In genomic region chr9:6080154-6080716, GRCh38 we compare ENCODE assay signal across 8 cellular contexts.
A peak's percentile ranks its signal among the peaks of the same experiment; 100 is the strongest.
DNase-seq lines count a peak whose midpoint lies in the region; ATAC-seq and TF ChIP-seq lines count a peak whose summit lies in the region.

No MANE protein-coding gene starts in this region.

- peak; percentile 54 for TF ChIP-seq POLR2A in GM18505 (IDR thresholded peaks at IDR 0.05; ENCODE audit: borderline replicate concordance, extremely low read depth, insufficient read depth, insufficient read length)

- peak; percentile 66 for DNase-seq in NCI-H226
- peak; percentile 61 for DNase-seq in activated CD4-positive, alpha-beta T cell treated with anti-CD3 and anti-CD28 coated beads, Interleukin-2, amount 10 ng/mL, durations not matched to agents 7 days and 5 days
- DNase-seq in dedifferentiated amniotic fluid mesenchymal stem cell (ENCODE audit: extremely low spot score): peak; percentile 85
- peak; percentile 98 for DNase-seq in left kidney (ENCODE audit: low read depth, low spot score)
- DNase-seq in stimulated activated CD4-positive, alpha-beta T cell treated with anti-CD3 and anti-CD28 coated beads, Interleukin-2, amount 100 ng/mL, for 24 hours: peak; percentile 73
- DNase-seq in cerebellar nuclear complex (lab: John Stamatoyannopoulos, UW): no peak

- peaks cover 10% of the 10 kb centered on the region for H3K4me1 Mint-ChIP-seq in activated CD4-positive, alpha-beta T cell treated with anti-CD3 and anti-CD28 coated beads, Interleukin-2, amount 10 ng/mL, durations not matched to agents 7 days and 5 days

- POLR2A ChIA-PET in activated CD4-positive, alpha-beta T cell treated with anti-CD3 and anti-CD28 coated beads, Interleukin-2, amount 10 ng/mL, durations not matched to agents 7 days and 5 days (lab: Charles Lee): no interaction called here

- peak overlapping the region; percentile 84 for H3K27ac Mint-ChIP-seq in activated CD4-positive, alpha-beta T cell treated with anti-CD3 and anti-CD28 coated beads, Interleukin-2, amount 10 ng/mL, durations not matched to agents 7 days and 5 days

- CTCF ChIA-PET in activated CD4-positive, alpha-beta T cell treated with anti-CD3 and anti-CD28 coated beads, Interleukin-2, amount 10 ng/mL, durations not matched to agents 7 days and 5 days (lab: Charles Lee): interaction anchor here (0.7 kb wide), 1 partner anchor 55 kb away, joined by 3 read pairs; no protein-coding TSS in a partner anchor

- H3K27me3 Mint-ChIP-seq in activated CD4-positive, alpha-beta T cell treated with anti-CD3 and anti-CD28 coated beads, Interleukin-2, amount 10 ng/mL, durations not matched to agents 7 days and 5 days: peaks cover 9% of the 10 kb centered on the region

- peak overlapping the region; percentile 74 for H3K4me3 Mint-ChIP-seq in activated CD4-positive, alpha-beta T cell treated with anti-CD3 and anti-CD28 coated beads, Interleukin-2, amount 10 ng/mL, durations not matched to agents 7 days and 5 days

- H3K36me3 Mint-ChIP-seq in activated CD4-positive, alpha-beta T cell treated with anti-CD3 and anti-CD28 coated beads, Interleukin-2, amount 10 ng/mL, durations not matched to agents 7 days and 5 days (ENCODE audit: low read depth): no peaks in the 10 kb centered on the region

- no peaks in the 10 kb centered on the region for H3K9me3 Mint-ChIP-seq in activated CD4-positive, alpha-beta T cell treated with anti-CD3 and anti-CD28 coated beads, Interleukin-2, amount 10 ng/mL, durations not matched to agents 7 days and 5 days

- peak; percentile 96 for ATAC-seq in GM18505 (IDR thresholded peaks at IDR 0.05; ENCODE audit: unreplicated experiment)
- ATAC-seq in HG03066 (IDR thresholded peaks at IDR 0.05; ENCODE audit: low read depth, unreplicated experiment): peak; percentile 83

Comparison
In these comparisons a context has a peak if more than half of its experiments do, and no peak if none do; other contexts are left out.
1. DNase-seq: peak in NCI-H226 (single experiment), activated CD4-positive, alpha-beta T cell treated with anti-CD3 and anti-CD28 coated beads, Interleukin-2, amount 10 ng/mL, durations not matched to agents 7 days and 5 days (single experiment), dedifferentiated amniotic fluid mesenchymal stem cell (single experiment), left kidney (single experiment) and stimulated activated CD4-positive, alpha-beta T cell treated with anti-CD3 and anti-CD28 coated beads, Interleukin-2, amount 100 ng/mL, for 24 hours (2 of 2); none in cerebellar nuclear complex (0 of 2).